ENCODE assay signal across 24 cellular contexts in genomic region chr1:232439011-232439410, GRCh38.
DNase-seq lines count a peak whose midpoint lies in the region; ATAC-seq, FAIRE-seq and TF ChIP-seq lines count a peak whose summit lies in the region.
"Had no signal": no experiment of that assay in that cellular context is flagged by ENCODE, and none has a peak within 500 bp of the region (broad histone marks: within the 10 kb centered on the region; RNA-seq: fewer than 3 reads in every experiment).

No MANE protein-coding gene starts in this region.

- H3K9me2 ChIP-seq in GM23338 (ENCODE audit: insufficient read depth) (no peaks in the 10 kb centered on the region; the same call in 1 of the 2 replicates), Karpas-422 (replicated peaks; ENCODE audit: insufficient read depth, low read length) (no peaks in the 10 kb centered on the region)

- no peak overlapping the region for H3K4me2 ChIP-seq in GM23338
- peak overlapping the region; percentile 64 for H3K4me2 ChIP-seq in OCI-LY3 (ENCODE audit: low read length)
- no peak overlapping the region for H3K4me2 ChIP-seq in Karpas-422 (ENCODE audit: low read depth, low read length, poor library complexity, severe bottlenecking)
- H3K4me2 ChIP-seq: BLaER1 treated with 17β-estradiol and CSF1 and Interleukin-3, amounts not matched to agents 10 nM and 100 nM had no signal

- DNase-seq in GM23338 (ENCODE audit: low spot score), result no peak
- no peak for DNase-seq in endodermal cell
- no peak for DNase-seq in left colon
- DNase-seq in GM12891 (ENCODE audit: insufficient read length, low spot score), result no peak
- DNase-seq in NK-92 (lab: John Stamatoyannopoulos, UW; ENCODE audit: unreplicated experiment), result no peak
- no peak for DNase-seq in Karpas-422
- DNase-seq: AML-193; BE2C; Calu3; CD4-positive, alpha-beta T cell; DMS53; DMS79 treated with DMSO at 0.1 percent for 48 hours; GF-D8; GM23248 had no signal

- H3K4me3 ChIP-seq in GM23338, result no peak overlapping the region
- H3K4me3 ChIP-seq in OCI-LY3 (ENCODE audit: low read length), result peak overlapping the region; percentile 69
- H3K4me3 ChIP-seq in endodermal cell (ENCODE audit: low read length), result no peak overlapping the region
- H3K4me3 ChIP-seq in Karpas-422 (ENCODE audit: low read length), result no peak overlapping the region
- H3K4me3 ChIP-seq: BLaER1 treated with 17β-estradiol and CSF1 and Interleukin-3, amounts not matched to agents 10 nM and 100 nM; GM23248 had no signal

- H2AFZ ChIP-seq in GM23338 (no peak overlapping the region), OCI-LY3 (ENCODE audit: low read depth, low read length) (peak overlapping the region; percentile 56), Karpas-422 (ENCODE audit: low read length) (no peak overlapping the region)
- H2AFZ ChIP-seq: GM23248 had no signal

- no peaks in the 10 kb centered on the region for H3K36me3 ChIP-seq in GM23338 (ENCODE audit: insufficient read depth)
- H3K36me3 ChIP-seq in OCI-LY3 (replicated peaks; ENCODE audit: low read depth, low read length), result no peaks in the 10 kb centered on the region
- peaks cover 93% of the 10 kb centered on the region for H3K36me3 ChIP-seq in endodermal cell (ENCODE audit: control insufficient read depth, insufficient read depth, low read length)
- no peaks in the 10 kb centered on the region for H3K36me3 ChIP-seq in Karpas-422 (ENCODE audit: insufficient read depth, low read length)
- H3K36me3 ChIP-seq: BE2C had no signal

- H3K27ac ChIP-seq in GM23338 (ENCODE audit: low read depth) (no peak overlapping the region), OCI-LY3 (ENCODE audit: low read length) (peak overlapping the region; percentile 74), endodermal cell (ENCODE audit: low read depth, low read length) (no peak overlapping the region), Karpas-422 (ENCODE audit: low read length) (no peak overlapping the region)
- H3K27ac ChIP-seq: 22Rv1; BLaER1 treated with 17β-estradiol and CSF1 and Interleukin-3, amounts not matched to agents 10 nM and 100 nM; GM23248 had no signal

- H3K27me3 Mint-ChIP-seq in GM23338 (ENCODE audit: insufficient read depth, low read depth, poor library complexity) (peaks cover 11% of the 10 kb centered on the region), endodermal cell (ENCODE audit: insufficient read depth) (no peaks in the 10 kb centered on the region)
- H3K27me3 Mint-ChIP-seq: CD4-positive, alpha-beta T cell had no signal

- TF ChIP-seq POLR2A in GM12891 (IDR thresholded peaks at IDR 0.05; ENCODE audit: low read depth, low read length), result no peak

- H3F3A ChIP-seq in GM23338 (replicated peaks; ENCODE audit: low read depth), result no peaks in the 10 kb centered on the region

- H3K79me2 ChIP-seq in GM23338 (replicated peaks; ENCODE audit: insufficient read depth), result no peaks in the 10 kb centered on the region
- peaks cover 19% of the 10 kb centered on the region for H3K79me2 ChIP-seq in OCI-LY3 (ENCODE audit: low read length)
- no peaks in the 10 kb centered on the region for H3K79me2 ChIP-seq in Karpas-422 (ENCODE audit: low read length)

- H3K36me3 Mint-ChIP-seq in GM23338 (ENCODE audit: low read depth) (peaks cover 10% of the 10 kb centered on the region; the same call in 1 of the 3 replicates), endodermal cell (ENCODE audit: low read depth) (peaks cover 86% of the 10 kb centered on the region)

- WGBS in endodermal cell (ENCODE audit: insufficient coverage in 1 of 2, insufficient read length in 1 of 2), 2 experiments, result 94% methylated on average over 18 of the region's 18 CpGs

- H3K9me3 ChIP-seq in OCI-LY3 (ENCODE audit: insufficient read depth, low read length) (no peaks in the 10 kb centered on the region), endodermal cell (ENCODE audit: control insufficient read depth, low read length) (no peaks in the 10 kb centered on the region), Karpas-422 (ENCODE audit: low read length) (no peaks in the 10 kb centered on the region)
- H3K9me3 ChIP-seq: BE2C; BLaER1 treated with 17β-estradiol and CSF1 and Interleukin-3, amounts not matched to agents 10 nM and 100 nM had no signal

- H3K27me3 ChIP-seq in GM23338 (ENCODE audit: insufficient read depth) (no peaks in the 10 kb centered on the region), OCI-LY3 (ENCODE audit: low read depth, low read length) (no peaks in the 10 kb centered on the region), endodermal cell (ENCODE audit: control insufficient read depth, insufficient read depth, low read length, poor library complexity, severe bottlenecking) (no peaks in the 10 kb centered on the region), Karpas-422 (ENCODE audit: low read length) (no peaks in the 10 kb centered on the region)
- H3K27me3 ChIP-seq: BE2C; BLaER1 treated with 17β-estradiol and CSF1 and Interleukin-3, amounts not matched to agents 10 nM and 100 nM had no signal

- H3K27ac Mint-ChIP-seq in GM23338 (no peak overlapping the region), endodermal cell (peak overlapping the region; percentile 77)
- H3K27ac Mint-ChIP-seq: CD14-positive monocyte; CD4-positive, alpha-beta T cell had no signal

- H3K9me3 Mint-ChIP-seq in GM23338 (no peaks in the 10 kb centered on the region), endodermal cell (no peaks in the 10 kb centered on the region)
- H3K9me3 Mint-ChIP-seq: CD4-positive, alpha-beta T cell had no signal

- intact Hi-C loops in left colon (cut with DNase I, micrococcal nuclease), result no loop called here

- H4K20me1 ChIP-seq in GM23338 (replicated peaks; ENCODE audit: insufficient read depth) (no peaks in the 10 kb centered on the region), OCI-LY3 (ENCODE audit: insufficient read depth, low read length) (no peaks in the 10 kb centered on the region), Karpas-422 (ENCODE audit: insufficient read depth, low read depth, low read length) (no peaks in the 10 kb centered on the region)
- H4K20me1 ChIP-seq: BLaER1 treated with 17β-estradiol and CSF1 and Interleukin-3, amounts not matched to agents 10 nM and 100 nM had no signal

- peaks cover 11% of the 10 kb centered on the region; the same call in 1 of the 2 replicates for H3K4me1 ChIP-seq in GM23338 (ENCODE audit: insufficient read depth)
- peaks cover 46% of the 10 kb centered on the region for H3K4me1 ChIP-seq in OCI-LY3 (ENCODE audit: low read length)
- H3K4me1 ChIP-seq in endodermal cell (ENCODE audit: control insufficient read depth, insufficient read depth, low read length), result no peaks in the 10 kb centered on the region
- no peaks in the 10 kb centered on the region for H3K4me1 ChIP-seq in Karpas-422 (ENCODE audit: low read length)

- no peak for FAIRE-seq in GM12891 (lab: Jason Lieb, UNC)
- FAIRE-seq: A204.1, GM12892, GM19239, H54 had no signal

- H3K9ac ChIP-seq in OCI-LY3 (ENCODE audit: low read length) (peak overlapping the region; percentile 49), endodermal cell (ENCODE audit: extremely low read depth, low read length, poor library complexity, severe bottlenecking) (no peak overlapping the region), Karpas-422 (ENCODE audit: low read length) (no peak overlapping the region)
- H3K9ac ChIP-seq: BLaER1 treated with 17β-estradiol and CSF1 and Interleukin-3, amounts not matched to agents 10 nM and 100 nM; GM23248 had no signal

- H3K4me3 Mint-ChIP-seq in GM23338 (no peak overlapping the region), endodermal cell (no peak overlapping the region)
- H3K4me3 Mint-ChIP-seq: CD14-positive monocyte; CD4-positive, alpha-beta T cell had no signal

- peak; percentile 58 for ATAC-seq in GM23338
- peak; percentile 12 for ATAC-seq in left colon
- no peak for ATAC-seq in GM18909 (IDR thresholded peaks at IDR 0.05; ENCODE audit: poor library complexity, unreplicated experiment)
- ATAC-seq: HCT116 had no signal

- H3K4me1 Mint-ChIP-seq in GM23338 (peaks cover 23% of the 10 kb centered on the region), endodermal cell (peaks cover 12% of the 10 kb centered on the region)

- TF ChIP-seq CTCF in GM23338 (conservative IDR thresholded peaks at IDR 0.05; ENCODE audit: low read depth in 2 of 2) (no peak), OCI-LY3 (IDR thresholded peaks at IDR 0.05; ENCODE audit: low read depth, low read length) (no peak), endodermal cell (conservative IDR thresholded peaks at IDR 0.05) (no peak)

TF ChIP-seq in GM23338, 12 proteins besides CTCF, POLR2A, EP300 and RAD21 (continues in another document):
- TF ChIP-seq STAT1 (IDR thresholded peaks at IDR 0.05; ENCODE audit: unreplicated experiment) (no peak), ETS1 (IDR thresholded peaks at IDR 0.05) (no peak), ZNF114 (CRISPR knock-in tag; IDR thresholded peaks at IDR 0.05) (no peak)

TF ChIP-seq in GM12891, 5 proteins besides CTCF, POLR2A, EP300 and RAD21:
- TF ChIP-seq PAX5 (IDR thresholded peaks at IDR 0.05; ENCODE audit: insufficient read depth, low read length, severe bottlenecking) (no peak), SPI1 (IDR thresholded peaks at IDR 0.05; ENCODE audit: low read depth, low read length) (no peak), POLR2AphosphoS5 (IDR thresholded peaks at IDR 0.05; ENCODE audit: low read depth, low read length) (no peak)
